ENCODE assay signal across 26 cellular contexts in genomic region chr17:76864024-76864423, GRCh38. TPM values are rescaled to one million over a fixed set of nuclear protein-coding genes. Genes with fewer than 3 reads are reported as not detected.
DNase-seq lines count a peak whose midpoint lies in the region; ATAC-seq, FAIRE-seq and TF ChIP-seq lines count a peak whose summit lies in the region.
"Had no signal": no experiment of that assay in that cellular context is flagged by ENCODE, and none has a peak within 500 bp of the region (broad histone marks: within the 10 kb centered on the region; RNA-seq: fewer than 3 reads in every experiment).

No MANE protein-coding gene starts in this region.

- H3K9ac ChIP-seq in HepG2 (ENCODE audit: insufficient read depth, low read depth, low read length) (no peak overlapping the region), neuronal stem cell (ENCODE audit: low read depth, low read length, poor library complexity) (no peak overlapping the region)
- H3K9ac ChIP-seq in BLaER1 treated with 17β-estradiol and CSF1 and Interleukin-3, amounts not matched to agents 10 nM and 100 nM = 0 out of 22 replicates have a peak overlapping the region, but pooled peaks of 1 of the 11 experiments have one; percentile 15

- H3K4me1 ChIP-seq in HepG2 (ENCODE audit: insufficient read depth, low read length) = peaks cover 6% of the 10 kb centered on the region; the same call in 1 of the 2 replicates
- no peaks in the 10 kb centered on the region for H3K4me1 ChIP-seq in right lobe of liver
- peaks cover 27 to 86% (median 69%) of the 10 kb centered on the region in 10 experiments for H3K4me1 ChIP-seq in BLaER1 treated with 17β-estradiol and CSF1 and Interleukin-3, amounts not matched to agents 10 nM and 100 nM
- peaks cover 4 to 7% of the 10 kb centered on the region in 2 donors for H3K4me1 ChIP-seq in neuronal stem cell (ENCODE audit: control insufficient read depth in 2 of 2, insufficient read depth in 1 of 2, low read depth in 1 of 2, low read length in 2 of 2)

- no peak overlapping the region for H2BK15ac ChIP-seq in neuronal stem cell (ENCODE audit: low read length)

- H3K27me3 ChIP-seq in HepG2 (ENCODE audit: control insufficient read depth in 1 of 2, insufficient read depth in 2 of 2, low read length in 2 of 2) (peaks cover 21 to 79% of the 10 kb centered on the region in 2 experiments), right lobe of liver (no peaks in the 10 kb centered on the region), neuronal stem cell (ENCODE audit: control insufficient read depth in 3 of 3, insufficient read depth in 3 of 3, low read depth in 1 of 3, low read length in 3 of 3) (peaks cover 5 to 8% (median 6%) of the 10 kb centered on the region in 3 experiments)
- peaks cover 0 to 6% (median 0%) of the 10 kb centered on the region in 11 experiments; a peak in 6 of 22 replicates for H3K27me3 ChIP-seq in BLaER1 treated with 17β-estradiol and CSF1 and Interleukin-3, amounts not matched to agents 10 nM and 100 nM
- H3K27me3 ChIP-seq: BE2C had no signal

- H3K14ac ChIP-seq in neuronal stem cell (ENCODE audit: low read length) = no peak overlapping the region

- no peak overlapping the region for H4K8ac ChIP-seq in neuronal stem cell (ENCODE audit: low read depth, low read length)

- FAIRE-seq in HepG2 (lab: Jason Lieb, UNC) = no peak
- FAIRE-seq: GM12878, GM12892, GM18507 had no signal

- H3K4me3 ChIP-seq in HepG2 (replicated peaks in 1 of 3; ENCODE audit: insufficient read depth in 1 of 3, low read depth in 2 of 3, low read length in 3 of 3) = no peak overlapping the region
- no peak overlapping the region for H3K4me3 ChIP-seq in right lobe of liver
- no peak overlapping the region for H3K4me3 ChIP-seq in BLaER1 treated with 17β-estradiol and CSF1 and Interleukin-3, amounts not matched to agents 10 nM and 100 nM
- H3K4me3 ChIP-seq in neuronal stem cell (ENCODE audit: low read length in 2 of 2) = no peak overlapping the region
- H3K4me3 ChIP-seq: GM12878 had no signal

- H3K18ac ChIP-seq in neuronal stem cell (ENCODE audit: low read length) = no peak overlapping the region

- H3K79me2 ChIP-seq in HepG2 (ENCODE audit: insufficient read depth, low read length) = no peaks in the 10 kb centered on the region

- BruUV-seq in HepG2 (replicated peaks; lab: Mats Ljungman, UMichigan) = no TSS peak

- no peak for TF ChIP-seq POLR2A in HepG2 (IDR thresholded peaks at IDR 0.05; ENCODE audit: insufficient read depth in 1 of 2, low read depth in 2 of 2, low read length in 2 of 2)
- no peak for TF ChIP-seq POLR2A in right lobe of liver (IDR thresholded peaks at IDR 0.05)

- H2BK120ac ChIP-seq in neuronal stem cell (ENCODE audit: low read depth, low read length) = no peak overlapping the region

- intact Hi-C loops in HepG2 (cut with micrococcal nuclease; ENCODE audit: unreplicated experiment) = no loop called here
- intact Hi-C loops in right lobe of liver (cut with DNase I) = no loop called here

- TF ChIP-seq CTCF in HepG2 (CRISPR knock-in tag; IDR thresholded peaks at IDR 0.05) (no peak), right lobe of liver (IDR thresholded peaks at IDR 0.05) (no peak)

- H3K23ac ChIP-seq in neuronal stem cell (ENCODE audit: low read depth, low read length, poor library complexity) = peak overlapping the region; percentile 40

- peaks cover 3% of the 10 kb centered on the region; the same call in 1 of the 2 replicates for H4K20me1 ChIP-seq in HepG2 (ENCODE audit: insufficient read depth, low read length)
- H4K20me1 ChIP-seq in BLaER1 treated with 17β-estradiol and CSF1 and Interleukin-3, amounts not matched to agents 10 nM and 100 nM = peaks cover 0 to 2% (median 0%) of the 10 kb centered on the region in 11 experiments; a peak in 1 of 22 replicates

- H2AFZ ChIP-seq in HepG2 (ENCODE audit: low read length) (no peak overlapping the region), neuronal stem cell (ENCODE audit: low read length) (no peak overlapping the region)

- TF ChIP-seq EP300 in HepG2 (IDR thresholded peaks at IDR 0.05; ENCODE audit: low read depth in 2 of 2, low read length in 2 of 2) (no peak), HepG2 (CRISPR knock-in tag; IDR thresholded peaks at IDR 0.05; ENCODE audit: borderline replicate concordance) (no peak)

- POLR2A ChIA-PET in HepG2 (lab: Yijun Ruan, JAX) = no interaction called here

- CTCF ChIA-PET in HepG2 (lab: Yijun Ruan, JAX; ENCODE audit: low intra/inter-chr PET ratio, low total read pairs) = no interaction called here

- no peak for ATAC-seq in HepG2
- ATAC-seq in right lobe of liver = no peak
- no peak for ATAC-seq in HG02840 (IDR thresholded peaks at IDR 0.05; ENCODE audit: low FRiP score, unreplicated experiment)
- ATAC-seq: GM12878 had no signal

- no peak overlapping the region for H3K27ac ChIP-seq in HepG2 (ENCODE audit: extremely low read length, insufficient read depth, low read length)
- H3K27ac ChIP-seq in right lobe of liver = no peak overlapping the region
- H3K27ac ChIP-seq in BLaER1 treated with 17β-estradiol and CSF1 and Interleukin-3, amounts not matched to agents 10 nM and 100 nM = peak overlapping the region in 6 of 11 experiments; percentile 18 to 50 (median 34); a peak in 9 of 22 replicates
- no peak overlapping the region for H3K27ac ChIP-seq in neuronal stem cell (replicated peaks; ENCODE audit: low read length)
- H3K27ac ChIP-seq: 22Rv1 had no signal

- H3K36me3 ChIP-seq in HepG2 (replicated peaks in 1 of 2; ENCODE audit: control insufficient read depth in 1 of 2, insufficient read depth in 2 of 2, low read length in 2 of 2) (no peaks in the 10 kb centered on the region), right lobe of liver (no peaks in the 10 kb centered on the region), neuronal stem cell (replicated peaks in 1 of 2; ENCODE audit: control insufficient read depth in 2 of 2, insufficient read depth in 2 of 2, low read length in 2 of 2) (no peaks in the 10 kb centered on the region)
- H3K36me3 ChIP-seq in BLaER1 treated with 17β-estradiol and CSF1 and Interleukin-3, amounts not matched to agents 10 nM and 100 nM = no peaks in the 10 kb centered on the region; a peak in 1 of 22 replicates
- H3K36me3 ChIP-seq: BE2C had no signal

- H2BK5ac ChIP-seq in neuronal stem cell (ENCODE audit: low read length) = no peak overlapping the region

- no peak overlapping the region for H4K91ac ChIP-seq in neuronal stem cell (ENCODE audit: low read depth, low read length, poor library complexity)

- WGBS in HepG2 (ENCODE audit: low lambda C conversion rate) = 16% methylated on average over 7 of the region's 7 CpGs
- 76% methylated on average over 6 of the region's 7 CpGs for WGBS in right lobe of liver (ENCODE audit: insufficient coverage, low coverage, low lambda C conversion rate, missing lambda C conversion rate)
- no CpG with 5 or more reads among the region's 7 CpGs for WGBS in neuronal stem cell (ENCODE audit: extremely low coverage in 2 of 2, insufficient read length in 2 of 2, insufficient replicate concordance in 1 of 2), 2 donors

- in situ Hi-C loops in HepG2 (cut with HindIII; ENCODE audit: extremely low pct_ligation_motif_present, low pct_unique_long_range_greater_than_20kb) = loop anchor here (25.0 kb wide), 1 partner anchor 373 kb away; no protein-coding TSS in a partner anchor

- H2AK5ac ChIP-seq in neuronal stem cell (ENCODE audit: low read depth, low read length) = no peak overlapping the region

- H3K4me2 ChIP-seq in HepG2 (ENCODE audit: low read depth, low read length) (no peak overlapping the region), neuronal stem cell (ENCODE audit: insufficient read depth, low read length, poor library complexity, severe bottlenecking) (no peak overlapping the region)
- peak overlapping the region in 10 of 11 experiments; percentile 10 to 99 (median 98); a peak in 19 of 22 replicates for H3K4me2 ChIP-seq in BLaER1 treated with 17β-estradiol and CSF1 and Interleukin-3, amounts not matched to agents 10 nM and 100 nM

- H2BK12ac ChIP-seq in neuronal stem cell (ENCODE audit: low read length) = no peak overlapping the region

- H3K4ac ChIP-seq in neuronal stem cell (ENCODE audit: low read length) = no peak overlapping the region

- no peaks in the 10 kb centered on the region for H3K9me3 ChIP-seq in HepG2 (ENCODE audit: low read length)
- H3K9me3 ChIP-seq in right lobe of liver = no peaks in the 10 kb centered on the region
- peaks cover 9 to 28% (median 20%) of the 10 kb centered on the region in 11 experiments; a peak in 21 of 22 replicates for H3K9me3 ChIP-seq in BLaER1 treated with 17β-estradiol and CSF1 and Interleukin-3, amounts not matched to agents 10 nM and 100 nM (replicated peaks in 1 of 11)
- H3K9me3 ChIP-seq in neuronal stem cell (replicated peaks in 1 of 2; ENCODE audit: control insufficient read depth in 2 of 2, insufficient read depth in 1 of 2, low read depth in 1 of 2, low read length in 2 of 2) = no peaks in the 10 kb centered on the region
- H3K9me3 ChIP-seq: BE2C had no signal

- DNase-seq in HepG2 (ENCODE audit: low spot score) (no peak), right lobe of liver (no peak), neuronal stem cell (ENCODE audit: low spot score) (no peak), NCI-H2107 treated with DMSO at 0.1 percent for 48 hours (lab: John Stamatoyannopoulos, UW; ENCODE audit: unreplicated experiment) (no peak)
- no peak for DNase-seq in activated T-cell treated with anti-CD3 and anti-CD28 coated beads, Interleukin-2, amount 50 U/mL, for 1 hour
- DNase-seq: ACHN; BE2C; C1 segment of cervical spinal cord; CD4-positive, alpha-beta memory T cell; CD4-positive, CD25-positive, alpha-beta regulatory T cell; CD8-positive, alpha-beta memory T cell; COR-L47; DMS 273 treated with DMSO at 0.1 percent for 48 hours; DMS153; DMS53; DMS79; DND-41; EL; GDM1 had no signal

- TF ChIP-seq RAD21 in HepG2 (CRISPR knock-in tag; IDR thresholded peaks at IDR 0.05) = no peak

- H3K79me1 ChIP-seq in neuronal stem cell (ENCODE audit: low read depth, low read length) = peaks cover 4% of the 10 kb centered on the region

RNA-seq across cellular contexts. Expression of gene MGAT5B, which starts 4.2 kb away (rescaled TPM):
- total RNA-seq in HepG2 (2016; rRNA removed; fragmentation: Illumina TruSeq; extraction: Trizol) (0.07 and 0.13 TPM in 2 replicates), right lobe of liver (under 1 TPM in 1 of 6 experiments, not detected in 5; 0.16 TPM)
- 0.09 TPM in 1 of 2 replicates, not detected in the other for total RNA-seq in HepG2 (2016; cell fraction: cytosol; rRNA removed; fragmentation: Illumina TruSeq; extraction: Trizol; ENCODE audit: low read depth)
- total RNA-seq in HepG2 (2016; cell fraction: insoluble cytoplasmic fraction; rRNA removed; fragmentation: Illumina TruSeq; extraction: Trizol) = 0.28 TPM in 1 of 2 replicates, not detected in the other
- total RNA-seq in HepG2 (2016; cell fraction: membrane; rRNA removed; fragmentation: Illumina TruSeq; extraction: Trizol) = 0.10 and 0.22 TPM in 2 replicates
- 0.56 TPM in 1 of 2 replicates, not detected in the other for total RNA-seq in HepG2 (2016; cell fraction: nucleus; rRNA removed; fragmentation: Illumina TruSeq; extraction: Trizol)
- polyA plus RNA-seq in HepG2 (2011; rRNA removed) = 0.07 and 0.09 TPM in 2 replicates
- polyA plus RNA-seq in HepG2 (2011; cell fraction: cytosol; rRNA removed) = 0.05 and 0.08 TPM in 2 replicates
- 0.26 and 0.59 TPM in 2 replicates for polyA plus RNA-seq in HepG2 (2011; cell fraction: nucleus; rRNA removed)
- 0.12 TPM in 1 of 2 replicates, not detected in the other for polyA plus RNA-seq in HepG2 (2012)
- 0.10 and 0.23 TPM in 2 replicates for polyA plus RNA-seq in HepG2 (2016; cell fraction: cytosol; fragmentation: Illumina TruSeq; extraction: Trizol; ENCODE audit: low read depth)
- polyA plus RNA-seq in HepG2 (2016; cell fraction: insoluble cytoplasmic fraction; fragmentation: Illumina TruSeq; extraction: Trizol; ENCODE audit: low read depth) = 0.16 TPM in 1 of 2 replicates, not detected in the other
- 0.22 TPM in 1 of 2 replicates, not detected in the other for polyA plus RNA-seq in HepG2 (2016; cell fraction: membrane; fragmentation: Illumina TruSeq; extraction: Trizol; ENCODE audit: low read depth)
- polyA plus RNA-seq in HepG2 (2016; cell fraction: nucleus; fragmentation: Illumina TruSeq; extraction: Trizol; ENCODE audit: insufficient read depth, low read depth) = 0.23 and 0.24 TPM in 2 replicates
- 0.24 and 9.3 TPM in 2 replicates for polyA minus RNA-seq in HepG2 (2011; rRNA and poly(A)+ RNA removed; ENCODE audit: low replicate concordance)
- polyA minus RNA-seq in HepG2 (2011; cell fraction: cytosol; rRNA and poly(A)+ RNA removed) = not detected in 2 replicates
- 0.12 and 0.13 TPM in 2 replicates for polyA minus RNA-seq in HepG2 (2011; cell fraction: nucleus; rRNA and poly(A)+ RNA removed)
- polyA plus RNA-seq in neuronal stem cell (2013, experiment 1 of 2) = 5.6 TPM
- polyA plus RNA-seq in neuronal stem cell (2013, experiment 2 of 2) = 5.4 TPM
- total RNA-seq: CD4-positive, CD25-positive, alpha-beta regulatory T cell had no signal
- polyA plus RNA-seq: CD14-positive monocyte; CD4-positive, CD25-positive, alpha-beta regulatory T cell; GM12878 had no signal

Comparison
In these comparisons a context has a peak if more than half of its experiments do, and no peak if none do; other contexts are left out.
1. H3K27ac ChIP-seq: peak in BLaER1 treated with 17β-estradiol and CSF1 and Interleukin-3, amounts not matched to agents 10 nM and 100 nM (6 of 11); none in HepG2 (single experiment), right lobe of liver (0 of 3) and neuronal stem cell (single experiment).
2. H3K4me2 ChIP-seq: peak in BLaER1 treated with 17β-estradiol and CSF1 and Interleukin-3, amounts not matched to agents 10 nM and 100 nM (10 of 11); none in HepG2 (single experiment) and neuronal stem cell (single experiment).